8 cellular contexts compared by ENCODE assay signal in the genomic region with DNA sequence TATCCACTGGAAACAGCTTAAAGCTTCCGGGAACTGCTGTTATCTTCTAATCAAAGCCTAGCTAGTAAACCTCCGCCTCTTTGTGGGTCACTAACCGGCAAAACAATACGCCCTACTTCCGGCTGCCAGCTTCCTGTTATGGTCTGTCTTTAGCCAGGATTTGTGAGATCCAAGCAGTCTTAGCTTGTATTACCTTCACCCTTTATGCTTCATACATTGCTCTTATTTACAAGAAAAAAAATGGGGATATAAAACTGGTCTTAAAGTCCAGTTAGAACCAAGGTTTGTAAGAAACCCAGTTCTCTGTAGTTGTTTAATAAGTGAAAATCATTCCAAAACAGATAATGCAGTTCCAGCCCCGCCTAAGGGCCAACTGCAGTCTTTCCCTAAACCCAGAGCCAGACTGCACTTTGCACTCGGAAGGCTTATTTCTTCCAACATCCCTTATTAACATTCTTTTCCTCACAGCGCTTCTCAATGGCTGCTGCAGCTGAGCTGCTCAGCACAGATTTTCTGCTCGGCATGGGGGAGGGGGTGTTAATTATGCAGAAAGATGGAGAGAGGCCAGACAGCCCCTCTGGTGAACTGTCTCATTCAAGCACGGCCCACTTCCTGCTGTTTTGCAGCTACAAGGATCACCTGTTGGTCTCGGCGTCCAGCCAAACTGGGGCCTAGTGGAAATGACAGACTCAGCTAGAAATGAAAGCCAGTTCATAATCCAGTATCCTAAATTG.
DNase-seq lines count a peak whose midpoint lies in the region; ATAC-seq and TF ChIP-seq lines count a peak whose summit lies in the region.

No MANE protein-coding gene starts in this region.

- peak; percentile 64 for ATAC-seq in HG02852 (IDR thresholded peaks at IDR 0.05; ENCODE audit: unreplicated experiment)

- H3K9me2 ChIP-seq in DOHH2 (replicated peaks; ENCODE audit: control insufficient read depth, low read length) = no peaks in the 10 kb centered on the region

- peak overlapping the region; percentile 37 for H3K4me3 ChIP-seq in DOHH2 (ENCODE audit: low read length)
- H3K4me3 ChIP-seq in effector memory CD4-positive, alpha-beta T cell (ENCODE audit: insufficient read depth, low read depth, low read length, poor library complexity, severe bottlenecking) = peak overlapping the region; percentile 27
- no peak overlapping the region for H3K4me3 ChIP-seq in mesodermal cell (ENCODE audit: extremely low read depth, insufficient read depth, low read length, poor library complexity, severe bottlenecking)

- no peaks in the 10 kb centered on the region for H3K9me3 ChIP-seq in DOHH2 (ENCODE audit: control insufficient read depth, insufficient read depth, low read length)
- H3K9me3 ChIP-seq in effector memory CD4-positive, alpha-beta T cell (ENCODE audit: control insufficient read depth, low read length) = no peaks in the 10 kb centered on the region
- no peaks in the 10 kb centered on the region for H3K9me3 ChIP-seq in mesodermal cell (ENCODE audit: control insufficient read depth, low read length)

- H3K27ac ChIP-seq in DOHH2 (ENCODE audit: low read depth, low read length) (peak overlapping the region; percentile 66), mesodermal cell (ENCODE audit: low read depth, low read length, severe bottlenecking) (peak overlapping the region; percentile 86)
- H3K27ac ChIP-seq in effector memory CD4-positive, alpha-beta T cell (ENCODE audit: insufficient read depth, low read length, poor library complexity, severe bottlenecking) = peak overlapping the region; percentile 73

- H3K27me3 ChIP-seq in DOHH2 (ENCODE audit: control insufficient read depth, low read length) = no peaks in the 10 kb centered on the region
- no peaks in the 10 kb centered on the region for H3K27me3 ChIP-seq in effector memory CD4-positive, alpha-beta T cell (replicated peaks; ENCODE audit: control insufficient read depth, insufficient read depth, low read length, poor library complexity, severe bottlenecking)

- peaks cover 6% of the 10 kb centered on the region; the same call in 1 of the 2 replicates for H3K36me3 ChIP-seq in DOHH2 (ENCODE audit: control insufficient read depth, low read length)
- peaks cover 8% of the 10 kb centered on the region for H3K36me3 ChIP-seq in effector memory CD4-positive, alpha-beta T cell (ENCODE audit: control insufficient read depth, insufficient read depth, low read length)
- no peaks in the 10 kb centered on the region for H3K36me3 ChIP-seq in mesodermal cell (ENCODE audit: control insufficient read depth, insufficient read depth, low read length)

- DNase-seq in NCI-H2171 treated with DMSO at 0.1 percent for 48 hours (lab: John Stamatoyannopoulos, UW) (peak; percentile 91), ACHN (no peak)
- DNase-seq in activated CD8-positive, alpha-beta memory T cell treated with anti-CD3 and anti-CD28 coated beads for 24 hours = peak; percentile 77
- peak; percentile 59 to 74 (median 69) for DNase-seq in effector memory CD4-positive, alpha-beta T cell
- peak; percentile 37 to 55 (median 42) for DNase-seq in stimulated activated CD4-positive, alpha-beta T cell treated with anti-CD3 and anti-CD28 coated beads, TNF-alpha, amount 100 ng/mL, for 48 hours (ENCODE audit: low read depth in 3 of 3)

- WGBS in mesodermal cell (ENCODE audit: insufficient coverage in 2 of 2), 2 experiments = 5 to 28% methylated on average over 5 to 7 of the region's 12 CpGs

- peak overlapping the region; percentile 56 for H3K4me2 ChIP-seq in DOHH2 (ENCODE audit: low read length)

- in situ Hi-C loops in ACHN (cut with HindIII; ENCODE audit: low pct_ligation_motif_present, low pct_unique_long_range_greater_than_20kb, low sequenced_read_pairs) = no loop called here

- TF ChIP-seq CTCF in DOHH2 (IDR thresholded peaks at IDR 0.05; ENCODE audit: low read depth, low read length, poor library complexity, severe bottlenecking) = no peak

- H3F3A ChIP-seq in DOHH2 (ENCODE audit: control insufficient read depth, insufficient read depth) = peaks cover 7% of the 10 kb centered on the region; the same call in 1 of the 2 replicates

- H4K20me1 ChIP-seq in DOHH2 (ENCODE audit: control insufficient read depth, insufficient read depth, low read depth, low read length) = no peaks in the 10 kb centered on the region

- H3K4me1 ChIP-seq in DOHH2 (ENCODE audit: control insufficient read depth, low read length) (peaks cover 37% of the 10 kb centered on the region), mesodermal cell (ENCODE audit: control insufficient read depth, insufficient read depth, low read length, poor library complexity, severe bottlenecking) (peaks cover 16% of the 10 kb centered on the region)
- peaks cover 36% of the 10 kb centered on the region for H3K4me1 ChIP-seq in effector memory CD4-positive, alpha-beta T cell (ENCODE audit: control insufficient read depth, insufficient read depth, low read length, poor library complexity, severe bottlenecking)

- no peaks in the 10 kb centered on the region for H3K79me2 ChIP-seq in DOHH2 (ENCODE audit: control insufficient read depth, low read length)
